In genomic region chr12:52362118-52362726, GRCh38 we compare ENCODE assay signal across 2 cellular contexts.
TF ChIP-seq lines count a peak whose summit lies in the region.

No MANE protein-coding gene starts in this region.

TF ChIP-seq in Ishikawa, 13 proteins besides CTCF, POLR2A, EP300 and RAD21:
- no peak for TF ChIP-seq YY1 (IDR thresholded peaks at IDR 0.05; ENCODE audit: low read depth)
- TF ChIP-seq NFIC (IDR thresholded peaks at IDR 0.05) = 0 out of 2 replicates have a peak, but pooled peaks have one; percentile 18

TF ChIP-seq in GM12878, 131 proteins besides CTCF, POLR2A, EP300 and RAD21:
- no peak for TF ChIP-seq SPI1 (IDR thresholded peaks at IDR 0.05; ENCODE audit: borderline replicate concordance, insufficient read depth, low read depth, low read length)
- no peak for TF ChIP-seq PAX8 (IDR thresholded peaks at IDR 0.05)
- TF ChIP-seq GABPA (IDR thresholded peaks at IDR 0.05; ENCODE audit: low read depth) = no peak
- TF ChIP-seq JUNB (IDR thresholded peaks at IDR 0.05) = no peak
- TF ChIP-seq PAX5 (IDR thresholded peaks at IDR 0.05; ENCODE audit: borderline replicate concordance, low read depth, low read length) = no peak
- TF ChIP-seq RELB (IDR thresholded peaks at IDR 0.05; ENCODE audit: low read depth) = no peak
- TF ChIP-seq YY1 (IDR thresholded peaks at IDR 0.05; ENCODE audit: low read depth, low read length) = no peak
